1 cellular context compared by ENCODE assay signal in the genomic region with DNA sequence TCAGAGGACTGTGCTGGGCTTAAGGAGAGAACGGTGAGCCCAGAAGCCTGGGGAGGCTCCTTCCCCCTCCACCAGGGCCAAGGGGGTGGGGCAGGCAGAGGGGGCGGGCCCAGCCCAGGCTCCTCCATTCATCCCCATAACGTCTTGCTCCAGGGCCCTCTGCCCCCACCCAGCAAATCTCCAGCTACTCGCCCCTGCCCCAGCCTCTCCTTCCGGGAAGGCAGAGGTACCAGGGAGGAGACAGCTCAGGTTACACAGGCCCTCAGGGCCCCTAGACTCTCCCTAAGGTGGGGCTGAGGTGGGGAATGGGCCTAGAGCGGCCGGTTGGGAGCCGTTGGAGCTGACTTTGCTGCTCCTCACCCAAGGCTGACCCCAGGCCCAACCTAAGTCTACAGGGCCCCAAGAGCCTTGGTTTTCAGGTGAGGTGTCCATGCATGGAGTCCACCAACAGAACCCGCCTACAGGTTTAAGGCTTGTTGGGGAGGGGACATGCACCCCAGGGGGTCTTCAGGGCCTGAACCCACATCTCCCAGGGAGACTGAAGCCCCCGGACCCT.
A peak's percentile ranks its signal among the peaks of the same experiment; 100 is the strongest.
TF ChIP-seq lines count a peak whose summit lies in the region.

No MANE protein-coding gene starts in this region.

TF ChIP-seq in K562, 482 proteins besides CTCF, POLR2A, EP300 and RAD21 (continued from another document and continues in another):
- TF ChIP-seq ETV6 (IDR thresholded peaks at IDR 0.05; ENCODE audit: borderline replicate concordance in 1 of 2, low read depth in 2 of 2, low read length in 1 of 2) (peak; percentile 55 to 77; a peak in 3 of 4 replicates), ETV6 (CRISPR knock-in tag; IDR thresholded peaks at IDR 0.05; ENCODE audit: borderline replicate concordance) (no peak), ZBTB7A (IDR thresholded peaks at IDR 0.05; ENCODE audit: borderline replicate concordance, control insufficient read depth, low read depth, low read length) (peak; percentile 57; the same call in 1 of the 2 replicates), FOXA1 (IDR thresholded peaks at IDR 0.05; ENCODE audit: borderline replicate concordance) (no peak), CREB1 (IDR thresholded peaks at IDR 0.05) (no peak), CREB1 (CRISPR knock-in tag; IDR thresholded peaks at IDR 0.05) (0 out of 2 replicates have a peak, but pooled peaks have one; percentile 26), STAT5A (IDR thresholded peaks at IDR 0.05; ENCODE audit: borderline replicate concordance, low read length) (no peak), NRF1 (conservative IDR thresholded peaks at IDR 0.05 in 1 of 2, IDR thresholded peaks at IDR 0.05 in 1 of 2) (no peak), ZNF76 (CRISPR knock-in tag; IDR thresholded peaks at IDR 0.05; ENCODE audit: borderline replicate concordance) (no peak), YY1 (IDR thresholded peaks at IDR 0.05; ENCODE audit: borderline replicate concordance in 1 of 3, control insufficient read depth in 1 of 3, extremely low read depth in 1 of 3, insufficient read depth in 3 of 3, insufficient read length in 1 of 3, insufficient replicate concordance in 2 of 3, low read depth in 1 of 3, low read length in 2 of 3) (peak in 1 of 3 experiments; percentile 14), CCAR2 (IDR thresholded peaks at IDR 0.05; ENCODE audit: low read depth, low read length) (no peak), RBM22 (IDR thresholded peaks at IDR 0.05; ENCODE audit: low read depth, low read length, poor library complexity, severe bottlenecking) (no peak), NEUROD1 (IDR thresholded peaks at IDR 0.05; ENCODE audit: borderline replicate concordance, low read depth, low read length, partially characterized antibody) (no peak)
- TF ChIP-seq, protein P1, sequence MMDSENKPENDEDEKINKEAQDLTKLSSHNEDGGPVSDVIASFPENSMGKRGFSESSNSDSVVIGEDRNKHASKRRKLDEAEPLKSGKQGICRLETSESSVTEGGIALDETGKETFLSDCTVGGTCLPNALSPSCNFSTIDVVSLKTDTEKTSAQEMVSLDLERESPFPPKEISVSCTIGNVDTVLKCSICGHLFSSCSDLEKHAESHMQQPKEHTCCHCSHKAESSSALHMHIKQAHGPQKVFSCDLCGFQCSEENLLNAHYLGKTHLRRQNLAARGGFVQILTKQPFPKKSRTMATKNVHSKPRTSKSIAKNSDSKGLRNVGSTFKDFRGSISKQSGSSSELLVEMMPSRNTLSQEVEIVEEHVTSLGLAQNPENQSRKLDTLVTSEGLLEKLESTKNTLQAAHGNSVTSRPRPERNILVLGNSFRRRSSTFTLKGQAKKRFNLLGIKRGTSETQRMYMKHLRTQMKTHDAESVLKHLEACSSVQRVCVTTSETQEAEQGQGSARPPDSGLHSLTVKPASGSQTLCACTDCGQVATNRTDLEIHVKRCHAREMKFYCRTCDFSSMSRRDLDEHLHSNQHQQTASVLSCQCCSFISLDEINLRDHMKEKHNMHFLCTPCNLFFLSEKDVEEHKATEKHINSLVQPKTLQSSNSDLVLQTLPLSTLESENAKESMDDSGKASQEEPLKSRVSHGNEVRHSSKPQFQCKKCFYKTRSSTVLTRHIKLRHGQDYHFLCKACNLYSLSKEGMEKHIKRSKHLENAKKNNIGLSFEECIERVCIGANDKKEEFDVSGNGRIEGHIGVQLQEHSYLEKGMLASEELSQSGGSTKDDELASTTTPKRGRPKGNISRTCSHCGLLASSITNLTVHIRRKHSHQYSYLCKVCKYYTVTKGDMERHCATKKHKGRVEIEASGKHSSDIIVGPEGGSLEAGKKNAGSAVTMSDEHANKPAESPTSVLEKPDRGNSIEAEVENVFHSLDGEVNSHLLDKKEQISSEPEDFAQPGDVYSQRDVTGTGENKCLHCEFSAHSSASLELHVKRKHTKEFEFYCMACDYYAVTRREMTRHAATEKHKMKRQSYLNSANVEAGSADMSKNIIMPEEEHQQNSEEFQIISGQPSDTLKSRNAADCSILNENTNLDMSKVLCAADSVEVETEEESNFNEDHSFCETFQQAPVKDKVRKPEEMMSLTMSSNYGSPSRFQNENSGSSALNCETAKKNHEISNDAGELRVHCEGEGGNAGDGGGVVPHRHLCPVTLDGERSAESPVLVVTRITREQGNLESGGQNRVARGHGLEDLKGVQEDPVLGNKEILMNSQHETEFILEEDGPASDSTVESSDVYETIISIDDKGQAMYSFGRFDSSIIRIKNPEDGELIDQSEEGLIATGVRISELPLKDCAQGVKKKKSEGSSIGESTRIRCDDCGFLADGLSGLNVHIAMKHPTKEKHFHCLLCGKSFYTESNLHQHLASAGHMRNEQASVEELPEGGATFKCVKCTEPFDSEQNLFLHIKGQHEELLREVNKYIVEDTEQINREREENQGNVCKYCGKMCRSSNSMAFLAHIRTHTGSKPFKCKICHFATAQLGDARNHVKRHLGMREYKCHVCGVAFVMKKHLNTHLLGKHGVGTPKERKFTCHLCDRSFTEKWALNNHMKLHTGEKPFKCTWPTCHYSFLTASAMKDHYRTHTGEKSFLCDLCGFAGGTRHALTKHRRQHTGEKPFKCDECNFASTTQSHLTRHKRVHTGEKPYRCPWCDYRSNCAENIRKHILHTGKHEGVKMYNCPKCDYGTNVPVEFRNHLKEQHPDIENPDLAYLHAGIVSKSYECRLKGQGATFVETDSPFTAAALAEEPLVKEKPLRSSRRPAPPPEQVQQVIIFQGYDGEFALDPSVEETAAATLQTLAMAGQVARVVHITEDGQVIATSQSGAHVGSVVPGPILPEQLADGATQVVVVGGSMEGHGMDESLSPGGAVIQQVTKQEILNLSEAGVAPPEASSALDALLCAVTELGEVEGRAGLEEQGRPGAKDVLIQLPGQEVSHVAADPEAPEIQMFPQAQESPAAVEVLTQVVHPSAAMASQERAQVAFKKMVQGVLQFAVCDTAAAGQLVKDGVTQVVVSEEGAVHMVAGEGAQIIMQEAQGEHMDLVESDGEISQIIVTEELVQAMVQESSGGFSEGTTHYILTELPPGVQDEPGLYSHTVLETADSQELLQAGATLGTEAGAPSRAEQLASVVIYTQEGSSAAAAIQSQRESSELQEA (IDR thresholded peaks at IDR 0.05; ENCODE audit: low read depth) = no peak
- TF ChIP-seq, protein P2, sequence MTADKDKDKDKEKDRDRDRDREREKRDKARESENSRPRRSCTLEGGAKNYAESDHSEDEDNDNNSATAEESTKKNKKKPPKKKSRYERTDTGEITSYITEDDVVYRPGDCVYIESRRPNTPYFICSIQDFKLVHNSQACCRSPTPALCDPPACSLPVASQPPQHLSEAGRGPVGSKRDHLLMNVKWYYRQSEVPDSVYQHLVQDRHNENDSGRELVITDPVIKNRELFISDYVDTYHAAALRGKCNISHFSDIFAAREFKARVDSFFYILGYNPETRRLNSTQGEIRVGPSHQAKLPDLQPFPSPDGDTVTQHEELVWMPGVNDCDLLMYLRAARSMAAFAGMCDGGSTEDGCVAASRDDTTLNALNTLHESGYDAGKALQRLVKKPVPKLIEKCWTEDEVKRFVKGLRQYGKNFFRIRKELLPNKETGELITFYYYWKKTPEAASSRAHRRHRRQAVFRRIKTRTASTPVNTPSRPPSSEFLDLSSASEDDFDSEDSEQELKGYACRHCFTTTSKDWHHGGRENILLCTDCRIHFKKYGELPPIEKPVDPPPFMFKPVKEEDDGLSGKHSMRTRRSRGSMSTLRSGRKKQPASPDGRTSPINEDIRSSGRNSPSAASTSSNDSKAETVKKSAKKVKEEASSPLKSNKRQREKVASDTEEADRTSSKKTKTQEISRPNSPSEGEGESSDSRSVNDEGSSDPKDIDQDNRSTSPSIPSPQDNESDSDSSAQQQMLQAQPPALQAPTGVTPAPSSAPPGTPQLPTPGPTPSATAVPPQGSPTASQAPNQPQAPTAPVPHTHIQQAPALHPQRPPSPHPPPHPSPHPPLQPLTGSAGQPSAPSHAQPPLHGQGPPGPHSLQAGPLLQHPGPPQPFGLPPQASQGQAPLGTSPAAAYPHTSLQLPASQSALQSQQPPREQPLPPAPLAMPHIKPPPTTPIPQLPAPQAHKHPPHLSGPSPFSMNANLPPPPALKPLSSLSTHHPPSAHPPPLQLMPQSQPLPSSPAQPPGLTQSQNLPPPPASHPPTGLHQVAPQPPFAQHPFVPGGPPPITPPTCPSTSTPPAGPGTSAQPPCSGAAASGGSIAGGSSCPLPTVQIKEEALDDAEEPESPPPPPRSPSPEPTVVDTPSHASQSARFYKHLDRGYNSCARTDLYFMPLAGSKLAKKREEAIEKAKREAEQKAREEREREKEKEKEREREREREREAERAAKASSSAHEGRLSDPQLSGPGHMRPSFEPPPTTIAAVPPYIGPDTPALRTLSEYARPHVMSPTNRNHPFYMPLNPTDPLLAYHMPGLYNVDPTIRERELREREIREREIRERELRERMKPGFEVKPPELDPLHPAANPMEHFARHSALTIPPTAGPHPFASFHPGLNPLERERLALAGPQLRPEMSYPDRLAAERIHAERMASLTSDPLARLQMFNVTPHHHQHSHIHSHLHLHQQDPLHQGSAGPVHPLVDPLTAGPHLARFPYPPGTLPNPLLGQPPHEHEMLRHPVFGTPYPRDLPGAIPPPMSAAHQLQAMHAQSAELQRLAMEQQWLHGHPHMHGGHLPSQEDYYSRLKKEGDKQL (CRISPR knock-in tag; IDR thresholded peaks at IDR 0.05; ENCODE audit: borderline replicate concordance) = peak; percentile 57; the same call in 1 of the 2 replicates
- TF ChIP-seq, protein P3, sequence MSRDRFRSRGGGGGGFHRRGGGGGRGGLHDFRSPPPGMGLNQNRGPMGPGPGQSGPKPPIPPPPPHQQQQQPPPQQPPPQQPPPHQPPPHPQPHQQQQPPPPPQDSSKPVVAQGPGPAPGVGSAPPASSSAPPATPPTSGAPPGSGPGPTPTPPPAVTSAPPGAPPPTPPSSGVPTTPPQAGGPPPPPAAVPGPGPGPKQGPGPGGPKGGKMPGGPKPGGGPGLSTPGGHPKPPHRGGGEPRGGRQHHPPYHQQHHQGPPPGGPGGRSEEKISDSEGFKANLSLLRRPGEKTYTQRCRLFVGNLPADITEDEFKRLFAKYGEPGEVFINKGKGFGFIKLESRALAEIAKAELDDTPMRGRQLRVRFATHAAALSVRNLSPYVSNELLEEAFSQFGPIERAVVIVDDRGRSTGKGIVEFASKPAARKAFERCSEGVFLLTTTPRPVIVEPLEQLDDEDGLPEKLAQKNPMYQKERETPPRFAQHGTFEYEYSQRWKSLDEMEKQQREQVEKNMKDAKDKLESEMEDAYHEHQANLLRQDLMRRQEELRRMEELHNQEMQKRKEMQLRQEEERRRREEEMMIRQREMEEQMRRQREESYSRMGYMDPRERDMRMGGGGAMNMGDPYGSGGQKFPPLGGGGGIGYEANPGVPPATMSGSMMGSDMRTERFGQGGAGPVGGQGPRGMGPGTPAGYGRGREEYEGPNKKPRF (IDR thresholded peaks at IDR 0.05; ENCODE audit: low read depth, low read length) = no peak
- TF ChIP-seq, protein P4, sequence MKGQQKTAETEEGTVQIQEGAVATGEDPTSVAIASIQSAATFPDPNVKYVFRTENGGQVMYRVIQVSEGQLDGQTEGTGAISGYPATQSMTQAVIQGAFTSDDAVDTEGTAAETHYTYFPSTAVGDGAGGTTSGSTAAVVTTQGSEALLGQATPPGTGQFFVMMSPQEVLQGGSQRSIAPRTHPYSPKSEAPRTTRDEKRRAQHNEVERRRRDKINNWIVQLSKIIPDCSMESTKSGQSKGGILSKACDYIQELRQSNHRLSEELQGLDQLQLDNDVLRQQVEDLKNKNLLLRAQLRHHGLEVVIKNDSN (CRISPR knock-in tag; IDR thresholded peaks at IDR 0.05) = no peak
- TF ChIP-seq, protein P5, sequence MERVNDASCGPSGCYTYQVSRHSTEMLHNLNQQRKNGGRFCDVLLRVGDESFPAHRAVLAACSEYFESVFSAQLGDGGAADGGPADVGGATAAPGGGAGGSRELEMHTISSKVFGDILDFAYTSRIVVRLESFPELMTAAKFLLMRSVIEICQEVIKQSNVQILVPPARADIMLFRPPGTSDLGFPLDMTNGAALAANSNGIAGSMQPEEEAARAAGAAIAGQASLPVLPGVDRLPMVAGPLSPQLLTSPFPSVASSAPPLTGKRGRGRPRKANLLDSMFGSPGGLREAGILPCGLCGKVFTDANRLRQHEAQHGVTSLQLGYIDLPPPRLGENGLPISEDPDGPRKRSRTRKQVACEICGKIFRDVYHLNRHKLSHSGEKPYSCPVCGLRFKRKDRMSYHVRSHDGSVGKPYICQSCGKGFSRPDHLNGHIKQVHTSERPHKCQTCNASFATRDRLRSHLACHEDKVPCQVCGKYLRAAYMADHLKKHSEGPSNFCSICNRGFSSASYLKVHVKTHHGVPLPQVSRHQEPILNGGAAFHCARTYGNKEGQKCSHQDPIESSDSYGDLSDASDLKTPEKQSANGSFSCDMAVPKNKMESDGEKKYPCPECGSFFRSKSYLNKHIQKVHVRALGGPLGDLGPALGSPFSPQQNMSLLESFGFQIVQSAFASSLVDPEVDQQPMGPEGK (CRISPR knock-in tag; IDR thresholded peaks at IDR 0.05; ENCODE audit: borderline replicate concordance) = no peak
